In genomic region chr2:90237923-90238361, GRCh38 we compare ENCODE assay signal across 8 cellular contexts.
DNase-seq lines count a peak whose midpoint lies in the region; ATAC-seq and TF ChIP-seq lines count a peak whose summit lies in the region.
"Not testable (repeated sequence)": the region's sequence is repeated elsewhere in the genome, so short reads cannot be mapped to it uniquely, and the experiment has no call there.

No MANE protein-coding gene starts in this region.

- 63 to 81% methylated on average over 9 to 30 of the region's 31 CpGs for WGBS in endodermal cell (ENCODE audit: insufficient coverage in 1 of 2, insufficient read length in 1 of 2), 2 experiments
- WGBS in right cardiac atrium: 24% methylated on average over 31 of the region's 31 CpGs
- WGBS in stomach, 5 donors: 27 to 50% (median 29%) methylated on average over 1 to 31 of the region's 31 CpGs

- H3K9me3 Mint-ChIP-seq in endodermal cell: peaks cover 10% of the 10 kb centered on the region

- not testable (repeated sequence) for H3K27me3 ChIP-seq in endodermal cell (ENCODE audit: control insufficient read depth, insufficient read depth, low read length, poor library complexity, severe bottlenecking); right cardiac atrium (ENCODE audit: control insufficient read depth, insufficient read depth)
- H3K27me3 ChIP-seq in stomach: peaks cover 0 to 15% (median 0%) of the 10 kb centered on the region in 3 donors

- not testable (repeated sequence) for H3K36me3 Mint-ChIP-seq in endodermal cell (ENCODE audit: low read depth)

- DNase-seq in AG09319 (ENCODE audit: extremely low read depth, low read depth); endodermal cell: not testable (repeated sequence)
- DNase-seq in NCI-H2227 (lab: John Stamatoyannopoulos, UW; ENCODE audit: unreplicated experiment) (peak; percentile 52), UCSD-AML1 (lab: John Stamatoyannopoulos, UW; ENCODE audit: unreplicated experiment) (peak; percentile 59), right cardiac atrium (peak; percentile 80 to 93 (median 89)), mucosa of gallbladder (ENCODE audit: low spot score) (peak; percentile 66), stomach (peak; percentile 41)

- not testable (repeated sequence) for H3K4me3 Mint-ChIP-seq in endodermal cell

- H3K9me3 ChIP-seq in endodermal cell (ENCODE audit: control insufficient read depth, low read length); right cardiac atrium (ENCODE audit: control insufficient read depth, low read length); stomach: not testable (repeated sequence)

- not testable (repeated sequence) for ATAC-seq in right cardiac atrium

- TF ChIP-seq CTCF in AG09319 (IDR thresholded peaks at IDR 0.05; ENCODE audit: low read depth, low read length): peak; percentile 33
- peak; percentile 32; the same call in 1 of the 2 replicates for TF ChIP-seq CTCF in GM12875 (IDR thresholded peaks at IDR 0.05; ENCODE audit: borderline replicate concordance, insufficient read depth, low read depth, low read length)
- peak; percentile 47 for TF ChIP-seq CTCF in endodermal cell (conservative IDR thresholded peaks at IDR 0.05)
- TF ChIP-seq CTCF in stomach (IDR thresholded peaks at IDR 0.05): peak in 1 of 7 experiments; percentile 7

- H3K4me3 ChIP-seq in GM12875 (ENCODE audit: low read depth, low read length); endodermal cell (ENCODE audit: low read length); right cardiac atrium (ENCODE audit: low read length); stomach: not testable (repeated sequence)

- not testable (repeated sequence) for H3K27ac ChIP-seq in endodermal cell (ENCODE audit: low read depth, low read length); right cardiac atrium (ENCODE audit: low read length); stomach

- not testable (repeated sequence) for H3K9ac ChIP-seq in endodermal cell (ENCODE audit: extremely low read depth, low read length, poor library complexity, severe bottlenecking)

- not testable (repeated sequence) for H3K36me3 ChIP-seq in endodermal cell (ENCODE audit: control insufficient read depth, insufficient read depth, low read length); stomach

- H3K4me1 Mint-ChIP-seq in endodermal cell: not testable (repeated sequence)

- not testable (repeated sequence) for H3K27me3 Mint-ChIP-seq in endodermal cell (ENCODE audit: insufficient read depth)

- H3K4me1 ChIP-seq in endodermal cell (ENCODE audit: control insufficient read depth, insufficient read depth, low read length); right cardiac atrium (ENCODE audit: control insufficient read depth, insufficient read depth, low read length); stomach: not testable (repeated sequence)

- intact Hi-C loops in right cardiac atrium (cut with DNase I); stomach (cut with DNase I; ENCODE audit: low total_unique reads): not testable (repeated sequence)

- not testable (repeated sequence) for TF ChIP-seq POLR2A in stomach (IDR thresholded peaks at IDR 0.05)

- not testable (repeated sequence) for H3K27ac Mint-ChIP-seq in endodermal cell

- not testable (repeated sequence) for TF ChIP-seq EP300 in stomach (IDR thresholded peaks at IDR 0.05)
